Comparison of ENCODE assay signal across 23 cellular contexts in genomic region chr20:57837208-57838035, GRCh38.
"Had no signal": no experiment of that assay in that cellular context is flagged by ENCODE, and none has a peak within 500 bp of the region (broad histone marks: within the 10 kb centered on the region; RNA-seq: fewer than 3 reads in every experiment).

No MANE protein-coding gene starts in this region.

- H3K4me1 Mint-ChIP-seq: activated naive CD8-positive, alpha-beta T cell treated with anti-CD3 and anti-CD28 coated beads for 36 hours had no signal

- H3K27ac ChIP-seq: neutrophil, pancreas, thyroid gland had no signal

- H3K27me3 ChIP-seq: neutrophil, pancreas, thyroid gland had no signal

- H3K9me3 Mint-ChIP-seq: activated naive CD8-positive, alpha-beta T cell treated with anti-CD3 and anti-CD28 coated beads for 36 hours; activated T-cell treated with anti-CD3 and anti-CD28 coated beads, Interleukin-2, amount 50 U/mL, for 4 hours; activated T-helper 2 cell treated with anti-CD3 and anti-CD28 coated beads, Interferon-gamma antibody, Interleukin-2, Interleukin-4, amounts not matched to agents 10 μg/mL and 5 μg/mL and 100 μg/mL, durations not matched to agents 14 hours and 24 hours and 36 hours; effector memory CD8-positive, alpha-beta T cell; mesothelial cell of epicardium; naive thymus-derived CD8-positive, alpha-beta T cell; stimulated activated naive CD8-positive, alpha-beta T cell treated with anti-CD3 and anti-CD28 coated beads, Interleukin-15, Interleukin-2, amounts not matched to agents 100 ng/mL and 50 ng/mL, for 24 hours; T-helper 2 cell treated with Interferon-gamma antibody and Interleukin-4, amounts not matched to agents 5 μg/mL and 100 μg/mL, for 36 hours; WTC11 had no signal

- H3K4me3 ChIP-seq: pancreas, thyroid gland had no signal

- H3K27ac Mint-ChIP-seq: activated naive CD8-positive, alpha-beta T cell treated with anti-CD3 and anti-CD28 coated beads for 36 hours; activated T-helper 2 cell treated with anti-CD3 and anti-CD28 coated beads, Interferon-gamma antibody, Interleukin-2, Interleukin-4, amounts not matched to agents 10 μg/mL and 5 μg/mL and 100 μg/mL, durations not matched to agents 14 hours and 24 hours and 36 hours; effector memory CD8-positive, alpha-beta T cell; stimulated activated naive CD8-positive, alpha-beta T cell treated with anti-CD3 and anti-CD28 coated beads, Interleukin-15, Interleukin-2, amounts not matched to agents 100 ng/mL and 50 ng/mL, for 24 hours; T-helper 2 cell treated with Interferon-gamma antibody and Interleukin-4, amounts not matched to agents 5 μg/mL and 100 μg/mL, for 36 hours; WTC11 had no signal

- H3K4me1 ChIP-seq: pancreas, thyroid gland had no signal

- DNase-seq: activated CD8-positive, alpha-beta memory T cell treated with anti-CD3 and anti-CD28 coated beads, Interleukin-2, amount 50 U/mL, for 4 hours; activated naive CD4-positive, alpha-beta T cell; activated naive CD8-positive, alpha-beta T cell treated with anti-CD3 and anti-CD28 coated beads for 36 hours; activated T-cell treated with anti-CD3 and anti-CD28 coated beads, Interleukin-2, amount 50 U/mL, for 4 hours; central memory CD4-positive, alpha-beta T cell; effector memory CD8-positive, alpha-beta T cell; foreskin melanocyte; hypothalamus; left ventricle myocardium superior; mammary epithelial cell; naive thymus-derived CD8-positive, alpha-beta T cell; pancreas; right cardiac atrium; stimulated activated CD4-positive, alpha-beta T cell treated with anti-CD3 and anti-CD28 coated beads, Interleukin-4, amount 100 ng/mL, for 24 hours; substantia nigra; thyroid gland had no signal

- ATAC-seq: activated T-cell treated with anti-CD3 and anti-CD28 coated beads, Interleukin-2, amount 50 U/mL, for 4 hours; effector memory CD8-positive, alpha-beta T cell; esophagus mucosa; left ventricle myocardium superior; naive thymus-derived CD8-positive, alpha-beta T cell; pancreas; right cardiac atrium; WTC11 had no signal

- H3K9me3 ChIP-seq: neutrophil, pancreas, thyroid gland had no signal

- H3K36me3 ChIP-seq: neutrophil, pancreas, thyroid gland had no signal

- H3K27me3 Mint-ChIP-seq: stimulated activated naive CD8-positive, alpha-beta T cell treated with anti-CD3 and anti-CD28 coated beads, Interleukin-15, Interleukin-2, amounts not matched to agents 100 ng/mL and 50 ng/mL, for 24 hours had no signal

- H3K36me3 Mint-ChIP-seq: activated naive CD8-positive, alpha-beta T cell treated with anti-CD3 and anti-CD28 coated beads for 36 hours; mesothelial cell of epicardium; naive thymus-derived CD8-positive, alpha-beta T cell; WTC11 had no signal

- H3K4me3 Mint-ChIP-seq: activated naive CD8-positive, alpha-beta T cell treated with anti-CD3 and anti-CD28 coated beads for 36 hours; activated T-cell treated with anti-CD3 and anti-CD28 coated beads, Interleukin-2, amount 50 U/mL, for 4 hours; effector memory CD8-positive, alpha-beta T cell; mesothelial cell of epicardium; naive thymus-derived CD8-positive, alpha-beta T cell; stimulated activated naive CD8-positive, alpha-beta T cell treated with anti-CD3 and anti-CD28 coated beads, Interleukin-15, Interleukin-2, amounts not matched to agents 100 ng/mL and 50 ng/mL, for 24 hours; T-helper 2 cell treated with Interferon-gamma antibody and Interleukin-4, amounts not matched to agents 5 μg/mL and 100 μg/mL, for 36 hours; WTC11 had no signal
